ENCODE assay signal across 8 cellular contexts in genomic region chr17:81094744-81095607, GRCh38.
DNase-seq lines count a peak whose midpoint lies in the region; ATAC-seq lines count a peak whose summit lies in the region.

No MANE protein-coding gene starts in this region.

- POLR2A ChIA-PET in activated CD4-positive, alpha-beta memory T cell treated with anti-CD3 and anti-CD28 coated beads, Interleukin-2, amount 10 ng/mL, durations not matched to agents 7 days and 5 days (lab: Charles Lee), result interaction anchor here (0.5 to 1.7 kb wide), 13 partner anchors 9 to 833 kb away, joined by 3 to 7 read pairs (median 3); partner anchors contain the start of genes NDUFAF8 and TEPSIN

- H3K27me3 ChIP-seq in duodenal mucosa (ENCODE audit: control insufficient read depth in 1 of 2, insufficient read depth in 2 of 2, low read length in 2 of 2), result no peaks in the 10 kb centered on the region

- H3K4me1 ChIP-seq in duodenal mucosa (ENCODE audit: control insufficient read depth in 1 of 2, insufficient read depth in 2 of 2, low read length in 2 of 2), result peaks cover 26 to 44% of the 10 kb centered on the region in 2 donors

- peak overlapping the region; percentile 25 to 42 for H3K9ac ChIP-seq in duodenal mucosa (ENCODE audit: low read depth in 1 of 2, low read length in 2 of 2)

- H3K27me3 Mint-ChIP-seq in activated CD4-positive, alpha-beta memory T cell treated with anti-CD3 and anti-CD28 coated beads, Interleukin-2, amount 10 ng/mL, durations not matched to agents 7 days and 5 days, result peaks cover 19% of the 10 kb centered on the region
- H3K27me3 Mint-ChIP-seq in memory B cell, result peaks cover 16% of the 10 kb centered on the region

- DNase-seq in HCEC 1CT (peak; percentile 99), NCI-H510A treated with DMSO at 0.1 percent for 48 hours (lab: John Stamatoyannopoulos, UW) (peak; percentile 58), memory B cell (ENCODE audit: low spot score in 2 of 2) (peak in 1 of 2 donors; percentile 41), NCI-H446 (lab: John Stamatoyannopoulos, UW) (no peak)
- peak; percentile 95 for DNase-seq in activated CD4-positive, alpha-beta memory T cell treated with anti-CD3 and anti-CD28 coated beads, Interleukin-2, amount 10 ng/mL, durations not matched to agents 7 days and 5 days
- DNase-seq in stimulated activated CD4-positive, alpha-beta T cell treated with anti-CD3 and anti-CD28 coated beads, TNF-alpha, amount 100 ng/mL, for 4 hours (ENCODE audit: low read depth in 3 of 3), result peak; percentile 59 to 87 (median 72)

- no peaks in the 10 kb centered on the region for H3K36me3 Mint-ChIP-seq in activated CD4-positive, alpha-beta memory T cell treated with anti-CD3 and anti-CD28 coated beads, Interleukin-2, amount 10 ng/mL, durations not matched to agents 7 days and 5 days (ENCODE audit: low read depth)
- no peaks in the 10 kb centered on the region for H3K36me3 Mint-ChIP-seq in memory B cell

- peak overlapping the region; percentile 50 for H3K27ac ChIP-seq in duodenal mucosa (ENCODE audit: low read depth, low read length)

- CTCF ChIA-PET in activated CD4-positive, alpha-beta memory T cell treated with anti-CD3 and anti-CD28 coated beads, Interleukin-2, amount 10 ng/mL, durations not matched to agents 7 days and 5 days (lab: Charles Lee), result interaction anchor here (1.2 to 1.8 kb wide), 3 partner anchors 71 to 668 kb away, joined by 6 to 8 read pairs (median 6); no protein-coding TSS in a partner anchor

- peak overlapping the region; percentile 69 for H3K27ac Mint-ChIP-seq in activated CD4-positive, alpha-beta memory T cell treated with anti-CD3 and anti-CD28 coated beads, Interleukin-2, amount 10 ng/mL, durations not matched to agents 7 days and 5 days
- H3K27ac Mint-ChIP-seq in memory B cell, result peak overlapping the region; percentile 76

- no peaks in the 10 kb centered on the region for H3K9me3 ChIP-seq in duodenal mucosa (ENCODE audit: control insufficient read depth in 1 of 2, low read length in 2 of 2)

- H3K4me3 Mint-ChIP-seq in activated CD4-positive, alpha-beta memory T cell treated with anti-CD3 and anti-CD28 coated beads, Interleukin-2, amount 10 ng/mL, durations not matched to agents 7 days and 5 days, result peak overlapping the region; percentile 47
- H3K4me3 Mint-ChIP-seq in memory B cell, result peak overlapping the region; percentile 50

- peak; percentile 83 for ATAC-seq in memory B cell (ENCODE audit: low read depth)
- ATAC-seq in GM18861 (IDR thresholded peaks at IDR 0.05; ENCODE audit: unreplicated experiment), result no peak

- no peaks in the 10 kb centered on the region for H3K9me3 Mint-ChIP-seq in activated CD4-positive, alpha-beta memory T cell treated with anti-CD3 and anti-CD28 coated beads, Interleukin-2, amount 10 ng/mL, durations not matched to agents 7 days and 5 days
- H3K9me3 Mint-ChIP-seq in memory B cell, result no peaks in the 10 kb centered on the region

- no peaks in the 10 kb centered on the region for H3K36me3 ChIP-seq in duodenal mucosa (ENCODE audit: control insufficient read depth in 1 of 2, insufficient read depth in 2 of 2, low read length in 2 of 2)

- H3K4me1 Mint-ChIP-seq in activated CD4-positive, alpha-beta memory T cell treated with anti-CD3 and anti-CD28 coated beads, Interleukin-2, amount 10 ng/mL, durations not matched to agents 7 days and 5 days, result peaks cover 38% of the 10 kb centered on the region
- H3K4me1 Mint-ChIP-seq in memory B cell, result peaks cover 9% of the 10 kb centered on the region

- peak overlapping the region; percentile 43 to 45 for H3K4me3 ChIP-seq in duodenal mucosa (ENCODE audit: low read depth in 1 of 2, low read length in 2 of 2)

Comparison
In these comparisons a context has a peak if more than half of its experiments do, and no peak if none do; other contexts are left out.
1. DNase-seq: peak in HCEC 1CT (single experiment), NCI-H510A treated with DMSO at 0.1 percent for 48 hours (single experiment), activated CD4-positive, alpha-beta memory T cell treated with anti-CD3 and anti-CD28 coated beads, Interleukin-2, amount 10 ng/mL, durations not matched to agents 7 days and 5 days (single experiment) and stimulated activated CD4-positive, alpha-beta T cell treated with anti-CD3 and anti-CD28 coated beads, TNF-alpha, amount 100 ng/mL, for 4 hours (3 of 3); none in NCI-H446 (0 of 2).